Comparison of ENCODE assay signal across 25 cellular contexts in the genomic region with DNA sequence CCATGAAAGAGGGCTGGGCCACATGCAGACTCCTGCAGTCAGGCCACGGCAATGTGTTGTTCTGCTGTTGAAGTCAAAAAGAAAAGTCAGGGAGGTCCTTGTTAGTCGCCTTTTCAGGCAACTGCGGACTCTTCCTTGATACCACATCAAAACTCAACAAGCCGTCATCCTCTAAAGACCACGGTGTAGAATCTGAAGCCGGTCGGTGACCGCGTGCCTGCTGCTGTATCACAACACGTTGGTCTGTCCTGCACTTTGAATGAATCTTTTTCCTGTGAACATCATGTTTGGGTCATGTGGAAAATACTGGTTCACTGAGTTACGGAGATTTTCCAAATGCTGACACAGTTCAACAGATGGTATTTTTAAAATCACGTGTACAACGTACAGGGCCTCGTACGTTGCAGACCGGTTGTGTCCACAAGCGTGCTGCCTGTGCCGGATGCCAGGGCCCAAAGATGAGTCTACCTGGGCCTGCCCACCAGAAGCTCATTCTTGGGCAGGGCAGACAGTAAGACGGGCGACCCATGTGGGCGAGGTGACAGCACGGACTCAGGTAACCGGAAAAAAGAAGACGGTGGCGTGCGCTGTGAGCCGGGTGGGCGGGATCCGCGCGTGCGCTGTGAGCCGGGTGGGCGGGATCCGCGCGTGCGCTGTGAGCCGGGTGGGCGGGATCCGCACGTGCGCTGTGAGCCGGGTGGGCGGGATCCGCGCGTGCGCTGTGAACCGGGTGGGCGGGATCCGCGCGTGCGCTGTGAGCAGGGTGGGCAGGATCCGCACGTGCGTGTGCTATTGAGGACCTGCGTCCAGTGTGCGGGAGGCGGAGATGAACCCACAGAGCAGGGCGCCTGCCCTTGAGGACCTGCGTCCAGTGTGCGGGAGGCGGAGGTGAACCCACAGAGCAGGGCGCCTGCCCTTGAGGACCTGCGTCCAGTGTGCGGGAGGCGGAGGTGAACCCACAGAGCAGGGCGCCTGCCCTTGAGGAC.
"Had no signal": no experiment of that assay in that cellular context is flagged by ENCODE, and none has a peak within 500 bp of the region (broad histone marks: within the 10 kb centered on the region; RNA-seq: fewer than 3 reads in every experiment).

No MANE protein-coding gene starts in this region.

- H3K36me3 ChIP-seq: adrenal gland, ascending aorta, heart left ventricle, right lobe of liver, upper lobe of right lung had no signal

- H3K9me3 ChIP-seq: adrenal gland, ascending aorta, heart left ventricle, right lobe of liver, upper lobe of right lung had no signal

- H3K4me3 ChIP-seq: adrenal gland, ascending aorta, coronary artery, heart left ventricle, right lobe of liver, skin epidermis, upper lobe of right lung had no signal

- DNase-seq: activated B cell treated with CpG ODN at 0.5 μM for 24 hours; activated CD4-positive, alpha-beta T cell treated with anti-CD3 and anti-CD28 coated beads for 36 hours; activated CD4-positive, alpha-beta T cell treated with anti-CD3 and anti-CD28 coated beads, Interleukin-2, amount 50 U/mL, for 4 hours; activated CD8-positive, alpha-beta memory T cell treated with anti-CD3 and anti-CD28 coated beads for 24 hours; activated CD8-positive, alpha-beta memory T cell treated with anti-CD3 and anti-CD28 coated beads, Interleukin-2, amount 50 U/mL, for 4 hours; activated naive CD4-positive, alpha-beta T cell; activated T-cell treated with anti-CD3 and anti-CD28 coated beads, Interleukin-2, amount 50 U/mL, for 4 hours; adrenal gland; heart left ventricle; left cardiac atrium; mesenchymal stem cell; occipital lobe; posterior cingulate gyrus; right lobe of liver; stimulated activated CD4-positive, alpha-beta T cell treated with anti-CD3 and anti-CD28 coated beads, Interleukin-2, amount 100 ng/mL, for 24 hours; stimulated activated naive B cell treated with anti-CD40 and anti-IgM and Interleukin-4, amounts not matched to agents 10 μg/mL and 1 μg/mL and 100 μg/mL, for 72 hours; T-helper 1 cell; T1000; upper lobe of right lung had no signal

- FAIRE-seq: islet of Langerhans had no signal

- H3K4me1 Mint-ChIP-seq: activated B cell treated with CpG ODN at 0.5 μM for 24 hours; activated CD4-positive, alpha-beta T cell treated with anti-CD3 and anti-CD28 coated beads for 36 hours had no signal

- H3K27me3 ChIP-seq: adrenal gland, ascending aorta, right lobe of liver had no signal

- H3K9me3 Mint-ChIP-seq: activated B cell treated with CpG ODN at 0.5 μM for 24 hours; activated T-cell treated with anti-CD3 and anti-CD28 coated beads, Interleukin-2, amount 50 U/mL, for 4 hours; activated T-helper 2 cell treated with anti-CD3 and anti-CD28 coated beads, Interferon-gamma antibody, Interleukin-2, Interleukin-4, amounts not matched to agents 10 μg/mL and 5 μg/mL and 100 μg/mL, durations not matched to agents 14 hours and 24 hours and 36 hours had no signal

- H3K36me3 Mint-ChIP-seq: activated naive CD8-positive, alpha-beta T cell; stimulated activated naive B cell treated with anti-CD40 and anti-IgM and Interleukin-4, amounts not matched to agents 10 μg/mL and 1 μg/mL and 100 μg/mL, for 72 hours had no signal

- H3K4me3 Mint-ChIP-seq: activated B cell treated with CpG ODN at 0.5 μM for 24 hours; activated CD4-positive, alpha-beta T cell treated with anti-CD3 and anti-CD28 coated beads for 36 hours; activated naive CD8-positive, alpha-beta T cell; activated T-cell treated with anti-CD3 and anti-CD28 coated beads, Interleukin-2, amount 50 U/mL, for 4 hours had no signal

- H3K4me1 ChIP-seq: adrenal gland, ascending aorta, heart left ventricle, right lobe of liver, upper lobe of right lung had no signal

- H3K27ac Mint-ChIP-seq: activated B cell treated with CpG ODN at 0.5 μM for 24 hours; activated CD4-positive, alpha-beta T cell treated with anti-CD3 and anti-CD28 coated beads for 36 hours; activated naive CD8-positive, alpha-beta T cell; activated T-helper 2 cell treated with anti-CD3 and anti-CD28 coated beads, Interferon-gamma antibody, Interleukin-2, Interleukin-4, amounts not matched to agents 10 μg/mL and 5 μg/mL and 100 μg/mL, durations not matched to agents 14 hours and 24 hours and 36 hours; stimulated activated naive B cell treated with anti-CD40 and anti-IgM and Interleukin-4, amounts not matched to agents 10 μg/mL and 1 μg/mL and 100 μg/mL, for 72 hours had no signal

- H3K27ac ChIP-seq: adrenal gland, ascending aorta, coronary artery, heart left ventricle, right lobe of liver, skin epidermis, upper lobe of right lung had no signal

- ATAC-seq: activated CD4-positive, alpha-beta T cell treated with anti-CD3 and anti-CD28 coated beads for 36 hours; activated T-cell treated with anti-CD3 and anti-CD28 coated beads, Interleukin-2, amount 50 U/mL, for 4 hours; left cardiac atrium; right lobe of liver; stimulated activated naive B cell treated with anti-CD40 and anti-IgM and Interleukin-4, amounts not matched to agents 10 μg/mL and 1 μg/mL and 100 μg/mL, for 72 hours; upper lobe of right lung had no signal
